Comparison of ENCODE assay signal across 8 cellular contexts in genomic region chr11:76380161-76380976, GRCh38.
A peak's percentile ranks its signal among the peaks of the same experiment; 100 is the strongest.
DNase-seq lines count a peak whose midpoint lies in the region; ATAC-seq and TF ChIP-seq lines count a peak whose summit lies in the region.

No MANE protein-coding gene starts in this region.

- peak; percentile 18 for ATAC-seq in HG03139 (IDR thresholded peaks at IDR 0.05; ENCODE audit: unreplicated experiment)

- peak overlapping the region; percentile 61 for H3K4me3 ChIP-seq in astrocyte of the cerebellum (ENCODE audit: low read depth, low read length)

- in situ Hi-C loops in astrocyte of the cerebellum (cut with HindIII; ENCODE audit: low sequenced_read_pairs): loop anchor here (5.0 kb wide), 1 partner anchor 62 kb away; no protein-coding TSS in a partner anchor

- no peak for TF ChIP-seq CTCF in astrocyte of the cerebellum (IDR thresholded peaks at IDR 0.05; ENCODE audit: low read depth, low read length, missing control alignments)

- peak; percentile 44 for DNase-seq in NCI-H82 (lab: John Stamatoyannopoulos, UW)
- no peak for DNase-seq in NCI-H82 treated with DMSO at 0.1 percent for 48 hours (lab: John Stamatoyannopoulos, UW; ENCODE audit: unreplicated experiment)
- DNase-seq in T follicular helper cell (ENCODE audit: low read depth): peak; percentile 10
- DNase-seq in astrocyte of the cerebellum (ENCODE audit: low read depth): no peak
- peak; percentile 23 for DNase-seq in iPS-NIHi7 (ENCODE audit: extremely low spot score)
- DNase-seq in stimulated activated CD4-positive, alpha-beta T cell treated with anti-CD3 and anti-CD28 coated beads, Interleukin-12 subunit alpha, Interleukin-12 subunit beta, amount 100 ng/mL, for 48 hours (ENCODE audit: low read depth in 2 of 3, low spot score in 1 of 3): peak; percentile 42 to 65 (median 63)
- no peak for DNase-seq in DMS153 treated with DMSO at 0.1 percent for 48 hours (lab: John Stamatoyannopoulos, UW; ENCODE audit: unreplicated experiment)

Comparison
In these comparisons a context has a peak if more than half of its experiments do, and no peak if none do; other contexts are left out.
1. DNase-seq: peak in NCI-H82 (single experiment), T follicular helper cell (single experiment), iPS-NIHi7 (single experiment) and stimulated activated CD4-positive, alpha-beta T cell treated with anti-CD3 and anti-CD28 coated beads, Interleukin-12 subunit alpha, Interleukin-12 subunit beta, amount 100 ng/mL, for 48 hours (3 of 3); none in NCI-H82 treated with DMSO at 0.1 percent for 48 hours (single experiment), astrocyte of the cerebellum (single experiment) and DMS153 treated with DMSO at 0.1 percent for 48 hours (single experiment).